18 cellular contexts compared by ENCODE assay signal in genomic region chr15:42413914-42414313, GRCh38. TPM values are rescaled to one million over a fixed set of nuclear protein-coding genes. Genes with fewer than 3 reads are reported as not detected.
DNase-seq lines count a peak whose midpoint lies in the region; ATAC-seq and TF ChIP-seq lines count a peak whose summit lies in the region.
"Had no signal": no experiment of that assay in that cellular context is flagged by ENCODE, and none has a peak within 500 bp of the region (broad histone marks: within the 10 kb centered on the region; RNA-seq: fewer than 3 reads in every experiment).

No MANE protein-coding gene starts in this region.

- H3K27ac Mint-ChIP-seq in T-cell, result no peak overlapping the region
- H3K27ac Mint-ChIP-seq: IgD-negative memory B cell had no signal

- H3F3A ChIP-seq in SK-N-SH (replicated peaks; ENCODE audit: insufficient read depth), result peaks cover 12% of the 10 kb centered on the region

- H4K20me1 ChIP-seq in SK-N-SH (ENCODE audit: insufficient read depth), result no peaks in the 10 kb centered on the region

- H3K9me2 ChIP-seq in SK-N-SH, result no peaks in the 10 kb centered on the region

- no peak for DNase-seq in SK-N-SH
- peak; percentile 38 for DNase-seq in astrocyte of the spinal cord (ENCODE audit: low read depth, low spot score)
- DNase-seq in gastrocnemius medialis, result no peak
- DNase-seq in RPMI8226, result no peak
- DNase-seq in spleen, result no peak
- DNase-seq in T-cell, result no peak
- DNase-seq: DMS79 treated with DMSO at 0.1 percent for 48 hours, HCEC 1CT, NCI-H187, NCI-H226, NCI-H524 treated with DMSO at 0.1 percent for 48 hours, Peyer's patch had no signal

- no peak for TF ChIP-seq CTCF in SK-N-SH (IDR thresholded peaks at IDR 0.05)
- TF ChIP-seq CTCF in HEK293 (tag by site-specific recombination; IDR thresholded peaks at IDR 0.05), result no peak
- no peak for TF ChIP-seq CTCF in astrocyte of the spinal cord (IDR thresholded peaks at IDR 0.05; ENCODE audit: low read depth, low read length)
- TF ChIP-seq CTCF in gastrocnemius medialis (IDR thresholded peaks at IDR 0.05 in 4 of 5, conservative IDR thresholded peaks at IDR 0.05 in 1 of 5), result no peak
- TF ChIP-seq CTCF in spleen (IDR thresholded peaks at IDR 0.05 in 8 of 11, conservative IDR thresholded peaks at IDR 0.05 in 3 of 11), result no peak

- H3K9me3 Mint-ChIP-seq in T-cell, result no peaks in the 10 kb centered on the region
- H3K9me3 Mint-ChIP-seq: IgD-negative memory B cell had no signal

- H3K4me3 ChIP-seq in SK-N-SH (ENCODE audit: low read depth in 2 of 2, low read length in 1 of 2), result no peak overlapping the region
- no peak overlapping the region for H3K4me3 ChIP-seq in HEK293 (ENCODE audit: low read depth, low read length)
- no peak overlapping the region for H3K4me3 ChIP-seq in astrocyte of the spinal cord (ENCODE audit: low read depth, low read length)
- H3K4me3 ChIP-seq in gastrocnemius medialis, result no peak overlapping the region
- no peak overlapping the region for H3K4me3 ChIP-seq in spleen
- H3K4me3 ChIP-seq: BLaER1 treated with 17β-estradiol and CSF1 and Interleukin-3, amounts not matched to agents 10 nM and 100 nM; Peyer's patch had no signal

- CTCF ChIA-PET in SK-N-SH (lab: Yijun Ruan, JAX) (interaction anchor here (1.0 kb wide), 1 partner anchor 29 kb away, joined by 3 read pairs; no protein-coding TSS in a partner anchor), HEK293 (lab: Yijun Ruan, JAX) (no interaction called here), T-cell (lab: Charles Lee) (interaction anchor here in 1 of 2 donors (0.7 kb wide), 1 partner anchor 1782 kb away, joined by 3 read pairs; no protein-coding TSS in a partner anchor)

- H3K4me1 ChIP-seq in SK-N-SH (ENCODE audit: control insufficient read depth in 1 of 2, insufficient read depth in 2 of 2, low read depth in 1 of 2, low read length in 1 of 2) (no peaks in the 10 kb centered on the region), HEK293 (ENCODE audit: control insufficient read depth, insufficient read depth, low read length) (0 out of 2 replicates have a peak, but pooled peaks cover 3% of the 10 kb centered on the region), gastrocnemius medialis (peaks cover 8 to 16% of the 10 kb centered on the region in 2 donors), spleen (no peaks in the 10 kb centered on the region)
- H3K4me1 ChIP-seq: Peyer's patch had no signal

- POLR2A ChIA-PET in SK-N-SH (lab: Yijun Ruan, JAX) (no interaction called here), HEK293 (lab: Yijun Ruan, JAX) (no interaction called here), T-cell (lab: Charles Lee) (no interaction called here)

- no peaks in the 10 kb centered on the region for H3K27me3 ChIP-seq in SK-N-SH (ENCODE audit: insufficient read depth)
- no peaks in the 10 kb centered on the region for H3K27me3 ChIP-seq in gastrocnemius medialis
- H3K27me3 ChIP-seq in spleen (replicated peaks in 1 of 7), result no peaks in the 10 kb centered on the region
- H3K27me3 ChIP-seq: BLaER1 treated with 17β-estradiol and CSF1 and Interleukin-3, amounts not matched to agents 10 nM and 100 nM; Peyer's patch had no signal

- H3K4me1 Mint-ChIP-seq in T-cell, result no peaks in the 10 kb centered on the region
- H3K4me1 Mint-ChIP-seq: IgD-negative memory B cell had no signal

- intact Hi-C loops in gastrocnemius medialis (cut with DNase I; ENCODE audit: low total_unique reads), result no loop called here
- intact Hi-C loops in spleen (cut with DNase I; ENCODE audit: low total_unique reads), result no loop called here

- no peaks in the 10 kb centered on the region for H3K27me3 Mint-ChIP-seq in T-cell
- H3K27me3 Mint-ChIP-seq: IgD-negative memory B cell had no signal

- no peak for TF ChIP-seq RAD21 in SK-N-SH (IDR thresholded peaks at IDR 0.05; ENCODE audit: low read length)

- in situ Hi-C loops in astrocyte of the spinal cord (cut with HindIII; ENCODE audit: low sequenced_read_pairs) (no loop called here), gastrocnemius medialis (cut with MboI; ENCODE audit: low sequenced_read_pairs in 4 of 4) (no loop called here)

- H3K36me3 ChIP-seq in SK-N-SH (replicated peaks in 1 of 2; ENCODE audit: control insufficient read depth in 1 of 2, insufficient read depth in 2 of 2, low read length in 1 of 2), result peaks cover 47 to 54% of the 10 kb centered on the region in 2 experiments
- peaks cover 3 to 57% of the 10 kb centered on the region in 2 experiments for H3K36me3 ChIP-seq in HEK293 (ENCODE audit: control insufficient read depth in 2 of 2, insufficient read depth in 1 of 2, low read length in 2 of 2)
- H3K36me3 ChIP-seq in gastrocnemius medialis, result peaks cover 0 to 74% of the 10 kb centered on the region in 2 donors
- H3K36me3 ChIP-seq in spleen, result peaks cover 0 to 100% (median 70%) of the 10 kb centered on the region in 6 donors

- WGBS in SK-N-SH (ENCODE audit: low lambda C conversion rate), result 79% methylated on average over 2 of the region's 2 CpGs
- 79 to 88% (median 87%) methylated on average over 2 of the region's 2 CpGs for WGBS in spleen, 5 donors

- no peaks in the 10 kb centered on the region for H3K79me2 ChIP-seq in SK-N-SH (ENCODE audit: insufficient read depth)

- no peak overlapping the region for H3K4me3 Mint-ChIP-seq in T-cell
- H3K4me3 Mint-ChIP-seq: IgD-negative memory B cell had no signal

- H3K36me3 Mint-ChIP-seq in T-cell, result peaks cover 48% of the 10 kb centered on the region

- H3K4me2 ChIP-seq in SK-N-SH, result no peak overlapping the region
- H3K4me2 ChIP-seq: BLaER1 treated with 17β-estradiol and CSF1 and Interleukin-3, amounts not matched to agents 10 nM and 100 nM had no signal

- no peak for TF ChIP-seq POLR2A in gastrocnemius medialis (IDR thresholded peaks at IDR 0.05)
- TF ChIP-seq POLR2A in spleen (IDR thresholded peaks at IDR 0.05), result no peak

- no peaks in the 10 kb centered on the region for H3K9me3 ChIP-seq in SK-N-SH
- H3K9me3 ChIP-seq in HEK293 (ENCODE audit: control insufficient read depth, insufficient read depth, low read depth, low read length), result no peaks in the 10 kb centered on the region
- no peaks in the 10 kb centered on the region for H3K9me3 ChIP-seq in gastrocnemius medialis
- H3K9me3 ChIP-seq in spleen, result no peaks in the 10 kb centered on the region
- H3K9me3 ChIP-seq: BLaER1 treated with 17β-estradiol and CSF1 and Interleukin-3, amounts not matched to agents 10 nM and 100 nM; Peyer's patch had no signal

- H3K9ac ChIP-seq in SK-N-SH, result no peak overlapping the region
- H3K9ac ChIP-seq: BLaER1 treated with 17β-estradiol and CSF1 and Interleukin-3, amounts not matched to agents 10 nM and 100 nM had no signal

- no peak for ATAC-seq in SK-N-SH treated with all-trans-retinoic acid at 6 μM for 48 hours
- peak; percentile 56 to 59 for ATAC-seq in gastrocnemius medialis
- ATAC-seq in T-cell (replicated peaks in 1 of 4), result no peak

- H3K27ac ChIP-seq in SK-N-SH (ENCODE audit: low read depth in 2 of 2, low read length in 1 of 2) (peak overlapping the region in 1 of 2 experiments; percentile 32; a peak in 1 of 4 replicates), HEK293 (ENCODE audit: extremely low read depth, low read depth, low read length) (no peak overlapping the region), gastrocnemius medialis (peak overlapping the region; percentile 56 to 77 (median 72)), spleen (no peak overlapping the region)
- H3K27ac ChIP-seq: 22Rv1; BLaER1 treated with 17β-estradiol and CSF1 and Interleukin-3, amounts not matched to agents 10 nM and 100 nM; HL-60; Peyer's patch had no signal

- no peak overlapping the region for H2AFZ ChIP-seq in SK-N-SH (ENCODE audit: low read depth)

- no peak for TF ChIP-seq EP300 in SK-N-SH (IDR thresholded peaks at IDR 0.05; ENCODE audit: borderline replicate concordance in 1 of 2, low read depth in 1 of 2, low read length in 1 of 2)

TF ChIP-seq in SK-N-SH treated with all-trans-retinoic acid at 6 μM for 48 hours, 23 proteins besides CTCF, POLR2A, EP300 and RAD21 (continues in another document):
- TF ChIP-seq ZNF565 (CRISPR knock-in tag; conservative IDR thresholded peaks at IDR 0.05; ENCODE audit: low read depth), result no peak

TF ChIP-seq in SK-N-SH, 30 proteins besides CTCF, POLR2A, EP300 and RAD21:
- TF ChIP-seq MEF2A (IDR thresholded peaks at IDR 0.05; ENCODE audit: borderline replicate concordance, low read depth), result no peak
- no peak for TF ChIP-seq NRF1 (IDR thresholded peaks at IDR 0.05; ENCODE audit: low read depth, low read length)

TF ChIP-seq in HEK293, 187 proteins besides CTCF, POLR2A, EP300 and RAD21:
- TF ChIP-seq FEZF1 (tag by site-specific recombination; IDR thresholded peaks at IDR 0.05) (peak; percentile 49; the same call in 1 of the 2 replicates), ZNF621 (tag by site-specific recombination; IDR thresholded peaks at IDR 0.05) (no peak)
- TF ChIP-seq, protein P1, sequence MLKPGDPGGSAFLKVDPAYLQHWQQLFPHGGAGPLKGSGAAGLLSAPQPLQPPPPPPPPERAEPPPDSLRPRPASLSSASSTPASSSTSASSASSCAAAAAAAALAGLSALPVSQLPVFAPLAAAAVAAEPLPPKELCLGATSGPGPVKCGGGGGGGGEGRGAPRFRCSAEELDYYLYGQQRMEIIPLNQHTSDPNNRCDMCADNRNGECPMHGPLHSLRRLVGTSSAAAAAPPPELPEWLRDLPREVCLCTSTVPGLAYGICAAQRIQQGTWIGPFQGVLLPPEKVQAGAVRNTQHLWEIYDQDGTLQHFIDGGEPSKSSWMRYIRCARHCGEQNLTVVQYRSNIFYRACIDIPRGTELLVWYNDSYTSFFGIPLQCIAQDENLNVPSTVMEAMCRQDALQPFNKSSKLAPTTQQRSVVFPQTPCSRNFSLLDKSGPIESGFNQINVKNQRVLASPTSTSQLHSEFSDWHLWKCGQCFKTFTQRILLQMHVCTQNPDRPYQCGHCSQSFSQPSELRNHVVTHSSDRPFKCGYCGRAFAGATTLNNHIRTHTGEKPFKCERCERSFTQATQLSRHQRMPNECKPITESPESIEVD (tag by site-specific recombination; IDR thresholded peaks at IDR 0.05), result peak; percentile 78

RNA-seq across cellular contexts. Expression of gene CAPN3, which starts 54.6 kb away (rescaled TPM):
- 1.8 and 1.9 TPM in 2 replicates for polyA plus RNA-seq in SK-N-SH (2012; rRNA removed)
- polyA plus RNA-seq in SK-N-SH (2012; cell fraction: cytosol; rRNA removed), result 0.51 and 0.59 TPM in 2 replicates
- 14.4 and 14.8 TPM in 2 replicates for polyA plus RNA-seq in SK-N-SH (2012; cell fraction: nucleus; rRNA removed)
- total RNA-seq in gastrocnemius medialis, result 100 to 1,000 TPM in 3 of 4 donors, 10 to 100 TPM in 1; 96.8 to 263 (median 163) TPM
- 10 to 100 TPM; 14.6 to 24.2 (median 16.7) TPM for total RNA-seq in spleen
- polyA plus RNA-seq in spleen, result 10 to 100 TPM; 20.3 to 40.5 (median 29.7) TPM
- total RNA-seq in T-cell, result 10 to 100 TPM; 13.4 to 19.8 (median 15.8) TPM

Comparison
In these comparisons a context has a peak if more than half of its experiments do, and no peak if none do; other contexts are left out.
1. ATAC-seq: peak in gastrocnemius medialis (2 of 2); none in SK-N-SH treated with all-trans-retinoic acid at 6 μM for 48 hours (single experiment) and T-cell (0 of 4).
2. H3K27ac ChIP-seq: peak in gastrocnemius medialis (4 of 4); none in HEK293 (single experiment) and spleen (0 of 8).